14 cellular contexts compared by ENCODE assay signal in the genomic region with DNA sequence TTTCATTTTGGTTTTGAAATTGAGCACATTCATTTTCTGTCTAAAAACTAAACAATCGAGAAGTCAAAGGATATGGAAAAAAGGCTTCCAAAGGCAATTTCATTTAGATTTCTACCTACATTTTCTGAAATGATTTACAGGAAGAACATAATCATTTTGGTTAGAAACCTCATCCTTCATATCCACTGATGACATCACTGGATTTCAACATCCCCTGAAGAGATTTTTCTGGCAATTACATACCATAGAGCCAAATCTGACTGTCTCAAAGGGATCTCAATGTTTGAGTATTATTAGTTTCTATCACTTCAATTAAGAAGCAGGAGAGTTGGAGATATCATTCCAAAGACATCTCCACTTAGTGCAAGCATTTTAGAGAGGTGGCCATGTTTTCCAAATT.
A peak's percentile ranks its signal among the peaks of the same experiment; 100 is the strongest.
DNase-seq lines count a peak whose midpoint lies in the region; ATAC-seq and TF ChIP-seq lines count a peak whose summit lies in the region.
"Had no signal": no experiment of that assay in that cellular context is flagged by ENCODE, and none has a peak within 500 bp of the region (broad histone marks: within the 10 kb centered on the region; RNA-seq: fewer than 3 reads in every experiment).

No MANE protein-coding gene starts in this region.

- H3K36me3 ChIP-seq in adrenal gland (replicated peaks in 1 of 2) = no peaks in the 10 kb centered on the region
- H3K36me3 ChIP-seq: ovary had no signal

- no peak for TF ChIP-seq POLR2A in adrenal gland (IDR thresholded peaks at IDR 0.05)

- H3K4me3 ChIP-seq in fibroblast of mammary gland (ENCODE audit: control insufficient read depth, low read depth, low read length) (no peak overlapping the region), adrenal gland (no peak overlapping the region)
- H3K4me3 ChIP-seq: ovary, spleen had no signal

- no peaks in the 10 kb centered on the region for H3K36me3 Mint-ChIP-seq in natural killer cell treated with Interleukin-12 subunit alpha and Interleukin-12 subunit beta and Interleukin-15 and Interleukin-18, amount 100 ng/mL, for 72 hours
- H3K36me3 Mint-ChIP-seq in natural killer cell = no peaks in the 10 kb centered on the region
- H3K36me3 Mint-ChIP-seq in activated naive CD8-positive, alpha-beta T cell = no peaks in the 10 kb centered on the region
- H3K36me3 Mint-ChIP-seq in type B pancreatic cell = peaks cover 19% of the 10 kb centered on the region

- no peaks in the 10 kb centered on the region for H3K27me3 ChIP-seq in adrenal gland
- H3K27me3 ChIP-seq: ovary, spleen had no signal

- 94 to 100% (median 96%) methylated on average over 1 of the region's 1 CpG for WGBS in adrenal gland, 4 donors

- TF ChIP-seq CTCF in natural killer cell (IDR thresholded peaks at IDR 0.05) (no peak), fibroblast of mammary gland (conservative IDR thresholded peaks at IDR 0.05; ENCODE audit: control insufficient read depth, insufficient read depth, low read depth, low read length) (no peak), type B pancreatic cell (conservative IDR thresholded peaks at IDR 0.05) (no peak), adrenal gland (IDR thresholded peaks at IDR 0.05) (no peak)

- no peak for ATAC-seq in natural killer cell treated with Interleukin-12 subunit alpha and Interleukin-12 subunit beta and Interleukin-15 and Interleukin-18, amount 100 ng/mL, for 72 hours
- ATAC-seq in natural killer cell (no peak), HG02885 (IDR thresholded peaks at IDR 0.05; ENCODE audit: poor library complexity, unreplicated experiment) (no peak)

- peak overlapping the region; percentile 86 to 90 for H3K27ac Mint-ChIP-seq in natural killer cell treated with Interleukin-12 subunit alpha and Interleukin-12 subunit beta and Interleukin-15 and Interleukin-18, amount 100 ng/mL, for 72 hours
- H3K27ac Mint-ChIP-seq in natural killer cell (no peak overlapping the region), type B pancreatic cell (peak overlapping the region; percentile 47)
- H3K27ac Mint-ChIP-seq in activated naive CD8-positive, alpha-beta T cell = peak overlapping the region; percentile 91

- peaks cover 0 to 3% of the 10 kb centered on the region in 2 donors for H3K27me3 Mint-ChIP-seq in natural killer cell treated with Interleukin-12 subunit alpha and Interleukin-12 subunit beta and Interleukin-15 and Interleukin-18, amount 100 ng/mL, for 72 hours
- H3K27me3 Mint-ChIP-seq in natural killer cell (ENCODE audit: low read depth in 2 of 2) (peaks cover 0 to under 1% of the 10 kb centered on the region in 2 donors), type B pancreatic cell (no peaks in the 10 kb centered on the region)
- no peaks in the 10 kb centered on the region for H3K27me3 Mint-ChIP-seq in activated naive CD8-positive, alpha-beta T cell

- H3K4me1 Mint-ChIP-seq in natural killer cell treated with Interleukin-12 subunit alpha and Interleukin-12 subunit beta and Interleukin-15 and Interleukin-18, amount 100 ng/mL, for 72 hours (ENCODE audit: low read depth in 2 of 2) = peaks cover 5 to 18% of the 10 kb centered on the region in 2 donors
- H3K4me1 Mint-ChIP-seq in natural killer cell = no peaks in the 10 kb centered on the region
- H3K4me1 Mint-ChIP-seq in activated naive CD8-positive, alpha-beta T cell (ENCODE audit: low read depth) = peaks cover 41% of the 10 kb centered on the region
- H3K4me1 Mint-ChIP-seq in type B pancreatic cell (ENCODE audit: unreplicated experiment) = peaks cover 19% of the 10 kb centered on the region

- intact Hi-C loops in natural killer cell (cut with micrococcal nuclease) = no loop called here
- intact Hi-C loops in adrenal gland (cut with DNase I) = no loop called here

- peaks cover 3 to 31% of the 10 kb centered on the region in 2 donors for H3K4me1 ChIP-seq in adrenal gland (replicated peaks in 1 of 2)

- peak overlapping the region; percentile 84 for H3K4me3 Mint-ChIP-seq in natural killer cell treated with Interleukin-12 subunit alpha and Interleukin-12 subunit beta and Interleukin-15 and Interleukin-18, amount 100 ng/mL, for 72 hours
- H3K4me3 Mint-ChIP-seq in natural killer cell (no peak overlapping the region), type B pancreatic cell (no peak overlapping the region)
- H3K4me3 Mint-ChIP-seq in activated naive CD8-positive, alpha-beta T cell = peak overlapping the region; percentile 73

- H3K9me3 Mint-ChIP-seq in natural killer cell treated with Interleukin-12 subunit alpha and Interleukin-12 subunit beta and Interleukin-15 and Interleukin-18, amount 100 ng/mL, for 72 hours = no peaks in the 10 kb centered on the region
- no peaks in the 10 kb centered on the region for H3K9me3 Mint-ChIP-seq in natural killer cell
- H3K9me3 Mint-ChIP-seq in activated naive CD8-positive, alpha-beta T cell (ENCODE audit: low read depth) = no peaks in the 10 kb centered on the region
- H3K9me3 Mint-ChIP-seq in type B pancreatic cell = no peaks in the 10 kb centered on the region

- no peaks in the 10 kb centered on the region for H3K9me3 ChIP-seq in adrenal gland (replicated peaks in 1 of 3)
- H3K9me3 ChIP-seq: ovary, spleen had no signal

- no peak for DNase-seq in natural killer cell treated with Interleukin-12 subunit alpha and Interleukin-12 subunit beta and Interleukin-15 and Interleukin-18, amount 100 ng/mL, for 72 hours (ENCODE audit: low spot score)
- DNase-seq in natural killer cell = no peak
- peak; percentile 63 for DNase-seq in fibroblast of mammary gland (ENCODE audit: low read depth)
- no peak for DNase-seq in type B pancreatic cell (ENCODE audit: extremely low spot score, unreplicated experiment)
- DNase-seq in stimulated activated CD4-positive, alpha-beta T cell treated with anti-CD3 and anti-CD28 coated beads, Interleukin-4, amount 100 ng/mL, for 24 hours = no peak
- no peak for DNase-seq in adrenal gland
- DNase-seq: midbrain, NCI-H1436 treated with DMSO at 0.1 percent for 48 hours, NCI-H446, ovary, spleen had no signal

- H3K27ac ChIP-seq in adrenal gland = no peak overlapping the region
- H3K27ac ChIP-seq: ovary, VCaP had no signal

Comparison
In these comparisons a context has a peak if more than half of its experiments do, and no peak if none do; other contexts are left out.
1. H3K27ac Mint-ChIP-seq: peak in natural killer cell treated with Interleukin-12 subunit alpha and Interleukin-12 subunit beta and Interleukin-15 and Interleukin-18, amount 100 ng/mL, for 72 hours (2 of 2), activated naive CD8-positive, alpha-beta T cell (single experiment) and type B pancreatic cell (single experiment); none in natural killer cell (0 of 2).
2. H3K4me3 Mint-ChIP-seq: peak in natural killer cell treated with Interleukin-12 subunit alpha and Interleukin-12 subunit beta and Interleukin-15 and Interleukin-18, amount 100 ng/mL, for 72 hours (single experiment) and activated naive CD8-positive, alpha-beta T cell (single experiment); none in natural killer cell (single experiment) and type B pancreatic cell (single experiment).